Comparison of ENCODE assay signal across 1 cellular context in the genomic region with DNA sequence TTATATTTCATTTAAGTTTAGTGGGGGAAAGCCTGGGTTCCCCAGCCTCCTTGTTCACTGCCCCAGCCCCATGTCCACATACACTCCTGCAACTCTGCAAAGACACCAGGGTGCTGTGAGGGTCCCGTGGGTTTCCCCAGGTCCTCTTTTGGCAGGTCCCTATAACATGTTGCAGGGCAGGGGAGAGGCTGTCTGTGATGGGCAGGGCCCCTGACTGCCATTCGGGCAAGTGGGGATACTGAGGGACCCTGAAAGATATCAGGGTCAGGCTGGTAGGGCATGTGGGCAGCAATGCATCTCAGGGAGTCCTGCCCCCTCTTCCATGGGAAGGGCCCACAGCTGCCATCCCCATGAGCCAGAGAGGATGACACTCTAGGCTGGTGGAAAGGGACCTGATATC.
TF ChIP-seq lines count a peak whose summit lies in the region.

No MANE protein-coding gene starts in this region.

TF ChIP-seq in WTC11, 78 proteins besides CTCF, POLR2A, EP300 and RAD21 (continued from another document):
- TF ChIP-seq TCF7 (CRISPR knock-in tag; IDR thresholded peaks at IDR 0.05; ENCODE audit: low read depth): no peak
- no peak for TF ChIP-seq SMAD3 (CRISPR knock-in tag; IDR thresholded peaks at IDR 0.05; ENCODE audit: borderline replicate concordance)
- TF ChIP-seq, protein P1, sequence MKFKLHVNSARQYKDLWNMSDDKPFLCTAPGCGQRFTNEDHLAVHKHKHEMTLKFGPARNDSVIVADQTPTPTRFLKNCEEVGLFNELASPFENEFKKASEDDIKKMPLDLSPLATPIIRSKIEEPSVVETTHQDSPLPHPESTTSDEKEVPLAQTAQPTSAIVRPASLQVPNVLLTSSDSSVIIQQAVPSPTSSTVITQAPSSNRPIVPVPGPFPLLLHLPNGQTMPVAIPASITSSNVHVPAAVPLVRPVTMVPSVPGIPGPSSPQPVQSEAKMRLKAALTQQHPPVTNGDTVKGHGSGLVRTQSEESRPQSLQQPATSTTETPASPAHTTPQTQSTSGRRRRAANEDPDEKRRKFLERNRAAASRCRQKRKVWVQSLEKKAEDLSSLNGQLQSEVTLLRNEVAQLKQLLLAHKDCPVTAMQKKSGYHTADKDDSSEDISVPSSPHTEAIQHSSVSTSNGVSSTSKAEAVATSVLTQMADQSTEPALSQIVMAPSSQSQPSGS (CRISPR knock-in tag; IDR thresholded peaks at IDR 0.05; ENCODE audit: borderline replicate concordance, low read depth): no peak
- TF ChIP-seq, protein P2, sequence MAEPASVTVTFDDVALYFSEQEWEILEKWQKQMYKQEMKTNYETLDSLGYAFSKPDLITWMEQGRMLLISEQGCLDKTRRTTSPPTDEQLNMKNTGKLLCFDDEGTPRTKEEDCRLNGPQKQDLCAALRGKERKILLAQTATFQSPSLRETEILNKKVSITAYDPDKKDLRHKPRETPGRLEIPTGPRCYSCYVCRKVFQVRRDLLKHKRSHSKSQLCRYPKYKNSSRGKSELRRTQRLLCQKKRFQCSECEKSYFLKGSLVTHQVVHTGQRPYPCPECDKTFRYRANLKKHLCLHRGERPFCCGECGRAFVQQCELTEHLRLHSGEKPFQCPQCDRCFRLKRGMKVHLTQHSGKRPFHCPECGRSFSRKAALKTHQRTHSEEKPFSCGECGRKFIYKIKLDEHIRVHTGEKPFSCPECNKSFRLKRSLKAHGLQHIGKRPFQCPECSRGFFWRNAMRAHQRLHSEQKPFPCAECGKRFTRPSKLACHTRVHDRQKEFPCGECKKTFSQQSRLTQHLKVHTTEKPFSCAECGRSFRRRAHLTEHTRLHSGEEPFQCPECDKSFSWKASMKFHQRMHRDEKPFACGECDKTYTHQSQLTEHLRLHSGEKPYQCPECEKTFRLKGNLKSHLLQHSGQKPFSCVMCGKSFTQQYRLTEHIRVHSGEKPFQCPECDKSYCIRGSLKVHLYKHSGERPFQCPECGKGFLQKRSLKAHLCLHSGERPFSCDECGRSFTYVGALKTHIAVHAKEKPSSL (CRISPR knock-in tag; conservative IDR thresholded peaks at IDR 0.05): no peak
- TF ChIP-seq RORB (CRISPR knock-in tag; IDR thresholded peaks at IDR 0.05): no peak
